Comparison of ENCODE assay signal across 8 cellular contexts in the genomic region with DNA sequence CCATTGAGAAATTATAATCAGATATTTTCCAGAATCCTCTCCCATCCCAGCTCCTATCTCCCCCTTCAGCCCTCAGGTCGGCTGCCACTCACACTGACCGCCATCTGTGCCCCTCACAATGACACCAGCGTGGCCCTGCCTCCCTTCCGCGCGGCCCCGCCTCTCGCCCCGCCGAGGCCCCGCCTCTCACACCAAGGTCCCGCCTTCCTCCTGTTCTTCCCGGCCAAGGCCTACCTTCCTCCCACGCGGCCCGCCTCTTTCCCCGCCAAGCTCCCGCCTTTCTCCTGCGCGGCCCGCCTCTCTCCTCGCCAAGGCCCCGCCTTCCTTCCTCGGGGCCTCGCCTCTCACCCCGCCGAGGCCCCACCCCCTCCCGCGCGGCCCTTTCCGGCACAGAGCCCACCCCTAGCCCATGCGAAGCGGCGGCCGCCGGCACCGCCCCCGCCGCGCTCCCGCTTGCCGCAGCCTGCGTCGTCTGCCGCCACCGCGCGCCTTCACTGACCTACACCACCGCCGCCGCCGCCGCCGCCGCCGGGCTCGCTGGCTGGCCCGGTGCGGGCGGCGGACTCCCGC. TPM values are rescaled to one million over a fixed set of nuclear protein-coding genes. Genes with fewer than 3 reads are reported as not detected.
DNase-seq lines count a peak whose midpoint lies in the region; ATAC-seq and TF ChIP-seq lines count a peak whose summit lies in the region.

A gene (plus strand): TSS at position 410 of the 570 bp plus-strand sequence. CDS start 261 bp downstream, outside the sequence.

- H3K4me3 ChIP-seq in cardiac fibroblast (replicated peaks in 1 of 2; ENCODE audit: low read depth in 2 of 2, low read length in 2 of 2) = peak within 1 kb of the TSS; percentile 78 to 81
- H3K4me3 ChIP-seq in smooth muscle cell = peak within 1 kb of the TSS; percentile 78

- POLR2A ChIA-PET in activated B cell treated with CpG ODN at 0.5 μM for 24 hours (lab: Charles Lee) = interaction anchor here (0.6 to 3.2 kb wide), 18 partner anchors 8 to 1940 kb away, joined by 3 to 125 read pairs (median 5); a partner anchor contains a TSS

- CTCF ChIA-PET in activated B cell treated with CpG ODN at 0.5 μM for 24 hours (lab: Charles Lee) = interaction anchor here (2.0 kb wide), 1 partner anchor 13 kb away, joined by 15 read pairs; a partner anchor contains a TSS

- H3K79me2 ChIP-seq in smooth muscle cell (ENCODE audit: low read depth) = peaks cover 43% of the 10 kb centered on the region

- H3K9me3 ChIP-seq in smooth muscle cell (replicated peaks; ENCODE audit: low read depth) = no peaks in the 10 kb centered on the region

- H4K20me1 ChIP-seq in smooth muscle cell (ENCODE audit: low read depth) = peaks cover 34% of the 10 kb centered on the region

- peaks cover 29% of the 10 kb centered on the region for H3K4me1 Mint-ChIP-seq in activated B cell treated with CpG ODN at 0.5 μM for 24 hours

- no peaks in the 10 kb centered on the region for H3K9me3 Mint-ChIP-seq in activated B cell treated with CpG ODN at 0.5 μM for 24 hours

- H3K36me3 ChIP-seq in smooth muscle cell (ENCODE audit: low read depth) = peaks cover 8% of the 10 kb centered on the region

- H3K9ac ChIP-seq in smooth muscle cell (ENCODE audit: low read depth) = peak within 1 kb of the TSS; percentile 69

- peak within 1 kb of the TSS; percentile 97 for H3K4me3 Mint-ChIP-seq in activated B cell treated with CpG ODN at 0.5 μM for 24 hours

- intact Hi-C loops in activated B cell treated with CpG ODN at 0.5 μM for 24 hours (cut with micrococcal nuclease) = loop anchor here (1.0 to 10.0 kb wide), 10 partner anchors 14 to 1948 kb away; a partner anchor contains a TSS

- H3K4me1 ChIP-seq in smooth muscle cell (ENCODE audit: low read depth) = peaks cover 11% of the 10 kb centered on the region

- 1% methylated on average over 21 of the region's 62 CpGs for WGBS in smooth muscle cell (ENCODE audit: low lambda C conversion rate)

- H3F3A ChIP-seq in smooth muscle cell (ENCODE audit: low read depth) = peaks cover 21% of the 10 kb centered on the region

- TF ChIP-seq CTCF in activated B cell treated with CpG ODN at 0.5 μM for 24 hours (IDR thresholded peaks at IDR 0.05) (no peak), cardiac fibroblast (IDR thresholded peaks at IDR 0.05; ENCODE audit: low read depth, low read length) (no peak), smooth muscle cell (IDR thresholded peaks at IDR 0.05; ENCODE audit: borderline replicate concordance, insufficient read depth, poor library complexity, severe bottlenecking) (no peak)

- peak; percentile 99 for DNase-seq in AG08395 (ENCODE audit: low spot score)
- peak; percentile 97 for DNase-seq in NCI-H345 treated with DMSO at 0.1 percent for 48 hours (lab: John Stamatoyannopoulos, UW; ENCODE audit: unreplicated experiment)
- peak; percentile 98 for DNase-seq in activated B cell treated with CpG ODN at 0.5 μM for 24 hours
- peak; percentile 96 to 98 for DNase-seq in cardiac fibroblast (ENCODE audit: low read depth in 2 of 2)
- DNase-seq in iPS-NIHi7 (ENCODE audit: extremely low spot score) = peak; percentile 98
- DNase-seq in smooth muscle cell (lab: John Stamatoyannopoulos, UW; ENCODE audit: unreplicated experiment) = peak; percentile 91

- peak within 1 kb of the TSS; percentile 55 for H3K27ac ChIP-seq in smooth muscle cell (ENCODE audit: low read depth)

- H3K36me3 Mint-ChIP-seq in activated B cell treated with CpG ODN at 0.5 μM for 24 hours (ENCODE audit: low read depth) = peaks cover 37% of the 10 kb centered on the region

- H3K27me3 ChIP-seq in smooth muscle cell (ENCODE audit: low read depth) = no peaks in the 10 kb centered on the region

- H3K27ac Mint-ChIP-seq in activated B cell treated with CpG ODN at 0.5 μM for 24 hours = peak within 1 kb of the TSS; percentile 93

- peak within 1 kb of the TSS; percentile 89 for H3K4me2 ChIP-seq in smooth muscle cell

- no peaks in the 10 kb centered on the region for H3K27me3 Mint-ChIP-seq in activated B cell treated with CpG ODN at 0.5 μM for 24 hours

- ATAC-seq in GM19025 (IDR thresholded peaks at IDR 0.05; ENCODE audit: low read depth, unreplicated experiment) (peak; percentile 85), HG03342 (IDR thresholded peaks at IDR 0.05; ENCODE audit: unreplicated experiment) (peak; percentile 90), activated B cell treated with CpG ODN at 0.5 μM for 24 hours (ENCODE audit: low read depth) (peak; percentile 88)

- H2AFZ ChIP-seq in smooth muscle cell (ENCODE audit: low read depth) = peak within 1 kb of the TSS; percentile 54

RNA-seq across cellular contexts. Expression of the gene that starts here (rescaled TPM):
- total RNA-seq in activated B cell treated with CpG ODN at 0.5 μM for 24 hours (44.0 and 48.0 TPM in 2 replicates), smooth muscle cell (24.1 and 27.9 TPM in 2 replicates)
- polyA plus RNA-seq in smooth muscle cell = 21.8 and 29.1 TPM in 2 replicates

Comparison
In these comparisons a context has a peak if more than half of its experiments do, and no peak if none do; other contexts are left out.
1. Peak in every context shown above with its lines: DNase-seq, ATAC-seq, H3K4me3 ChIP-seq and H3K27ac ChIP-seq.